In the genomic region with DNA sequence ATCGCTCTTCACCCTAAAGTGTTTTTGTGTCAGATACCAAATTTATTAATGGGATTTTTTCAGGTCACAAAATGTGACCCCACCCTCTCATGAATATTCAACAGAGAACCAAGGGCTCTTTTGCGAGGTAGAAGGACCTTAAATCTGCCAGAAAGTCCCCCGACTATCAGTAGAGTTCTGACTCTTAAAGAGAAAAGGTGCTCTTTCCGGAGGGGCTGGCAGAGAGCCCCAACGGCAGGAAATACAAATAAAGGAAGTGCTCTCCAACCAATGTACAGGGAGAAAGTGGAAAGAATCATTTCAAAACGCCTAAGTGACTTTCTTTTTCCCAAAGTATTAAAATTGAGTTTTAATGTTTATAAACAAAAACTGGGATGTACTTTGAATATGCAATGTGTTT, we compare ENCODE assay signal across 8 cellular contexts.
A peak's percentile ranks its signal among the peaks of the same experiment; 100 is the strongest.
DNase-seq lines count a peak whose midpoint lies in the region; ATAC-seq and TF ChIP-seq lines count a peak whose summit lies in the region.

No MANE protein-coding gene starts in this region.

- H3K9ac ChIP-seq in mesendoderm (ENCODE audit: low read length): peak overlapping the region; percentile 12

- H4K5ac ChIP-seq in mesendoderm (ENCODE audit: low read length): no peak overlapping the region

- no peak overlapping the region for H3K4ac ChIP-seq in mesendoderm (ENCODE audit: low read depth, low read length)

- POLR2A ChIA-PET in AG04450 (lab: Yijun Ruan, JAX): no interaction called here

- no peaks in the 10 kb centered on the region for H3K79me2 ChIP-seq in mesendoderm (ENCODE audit: control insufficient read depth, insufficient read depth, low read length)

- H3K4me2 ChIP-seq in mesendoderm (ENCODE audit: low read length): peak overlapping the region; percentile 21

- no peaks in the 10 kb centered on the region for H3K36me3 ChIP-seq in mesendoderm (ENCODE audit: control insufficient read depth, insufficient read depth, low read length)

- no peak overlapping the region for H2BK120ac ChIP-seq in mesendoderm (ENCODE audit: low read depth, low read length)

- no peak overlapping the region for H2BK5ac ChIP-seq in mesendoderm (ENCODE audit: low read length)

- TF ChIP-seq CTCF in AG04450 (IDR thresholded peaks at IDR 0.05; ENCODE audit: low read depth, low read length) (no peak), GM13976 (IDR thresholded peaks at IDR 0.05; ENCODE audit: borderline replicate concordance, control extremely low read depth, extremely low read depth, insufficient read depth, missing control alignments) (no peak)

- no peaks in the 10 kb centered on the region; the same call in 1 of the 2 replicates for H3K9me3 ChIP-seq in AG04450 (ENCODE audit: control insufficient read depth, insufficient read depth, low read length)

- H3K23ac ChIP-seq in mesendoderm (ENCODE audit: low read length): no peak overlapping the region

- no peaks in the 10 kb centered on the region for H3K36me3 Mint-ChIP-seq in IgD-negative memory B cell
- H3K36me3 Mint-ChIP-seq in activated naive CD4-positive, alpha-beta T cell treated with anti-CD3 and anti-CD28 coated beads for 36 hours (ENCODE audit: low read depth): peaks cover 3% of the 10 kb centered on the region

- intact Hi-C loops in activated naive CD4-positive, alpha-beta T cell treated with anti-CD3 and anti-CD28 coated beads for 36 hours (cut with micrococcal nuclease): loop anchor here (1.0 to 5.0 kb wide), 4 partner anchors 9 to 426 kb away; no protein-coding TSS in a partner anchor

- H3K4me3 ChIP-seq in AG04450 (ENCODE audit: low read depth, low read length) (no peak overlapping the region), mesendoderm (ENCODE audit: low read length) (no peak overlapping the region)

- no peaks in the 10 kb centered on the region for H3K27me3 Mint-ChIP-seq in IgD-negative memory B cell
- H3K27me3 Mint-ChIP-seq in activated naive CD4-positive, alpha-beta T cell treated with anti-CD3 and anti-CD28 coated beads for 36 hours (ENCODE audit: low read depth): no peaks in the 10 kb centered on the region

- H3K56ac ChIP-seq in mesendoderm (ENCODE audit: low read length): no peak overlapping the region

- CTCF ChIA-PET in AG04450 (lab: Charles Lee): no interaction called here
- CTCF ChIA-PET in activated naive CD4-positive, alpha-beta T cell treated with anti-CD3 and anti-CD28 coated beads for 36 hours (lab: Charles Lee): no interaction called here

- H3K4me1 Mint-ChIP-seq in IgD-negative memory B cell: peaks cover 27 to 51% (median 44%) of the 10 kb centered on the region in 3 donors
- H3K4me1 Mint-ChIP-seq in activated naive CD4-positive, alpha-beta T cell treated with anti-CD3 and anti-CD28 coated beads for 36 hours (ENCODE audit: low read depth): peaks cover 56% of the 10 kb centered on the region

- no peaks in the 10 kb centered on the region for H3K27me3 ChIP-seq in AG04450 (ENCODE audit: control insufficient read depth, insufficient read depth, low read length)
- no peaks in the 10 kb centered on the region for H3K27me3 ChIP-seq in mesendoderm (ENCODE audit: insufficient read depth, low read length, poor library complexity)

- H3K27ac Mint-ChIP-seq in IgD-negative memory B cell: peak overlapping the region; percentile 97 to 99 (median 98)
- peak overlapping the region; percentile 97 for H3K27ac Mint-ChIP-seq in activated naive CD4-positive, alpha-beta T cell treated with anti-CD3 and anti-CD28 coated beads for 36 hours

- no peak for DNase-seq in AG04450 (ENCODE audit: low read depth, low spot score)
- peak; percentile 68 for DNase-seq in activated naive CD4-positive, alpha-beta T cell treated with anti-CD3 and anti-CD28 coated beads for 36 hours
- DNase-seq in mesendoderm: peak; percentile 41
- DNase-seq in GM13976 (ENCODE audit: low spot score): no peak

- H3K27ac ChIP-seq in AG04450 (ENCODE audit: low read depth, low read length): peak overlapping the region; percentile 39
- H3K27ac ChIP-seq in mesendoderm (ENCODE audit: low read depth, low read length): no peak overlapping the region

- H2AK5ac ChIP-seq in mesendoderm (ENCODE audit: low read length): no peak overlapping the region

- ATAC-seq in HG03280 (IDR thresholded peaks at IDR 0.05; ENCODE audit: unreplicated experiment) (no peak), HG03457 (IDR thresholded peaks at IDR 0.05; ENCODE audit: unreplicated experiment) (no peak), HG02571 (IDR thresholded peaks at IDR 0.05; ENCODE audit: unreplicated experiment) (no peak)

- in situ Hi-C loops in GM13976 (cut with MboI; ENCODE audit: low sequenced_read_pairs, unreplicated experiment): no loop called here

- no peaks in the 10 kb centered on the region for H3K9me3 Mint-ChIP-seq in IgD-negative memory B cell
- no peaks in the 10 kb centered on the region for H3K9me3 Mint-ChIP-seq in activated naive CD4-positive, alpha-beta T cell treated with anti-CD3 and anti-CD28 coated beads for 36 hours

- no peaks in the 10 kb centered on the region for H3K4me1 ChIP-seq in mesendoderm (ENCODE audit: control insufficient read depth, low read depth, low read length)

- WGBS in mesendoderm (ENCODE audit: extremely low coverage, insufficient coverage, low lambda C conversion rate): no CpG with 5 or more reads among the region's 6 CpGs

- no peak overlapping the region for H3K18ac ChIP-seq in mesendoderm (ENCODE audit: low read length)

- H3K79me1 ChIP-seq in mesendoderm (ENCODE audit: low read length): no peaks in the 10 kb centered on the region

- H2BK15ac ChIP-seq in mesendoderm (replicated peaks; ENCODE audit: low read depth): no peak overlapping the region

- no peak overlapping the region for H4K8ac ChIP-seq in mesendoderm (ENCODE audit: low read depth, low read length)

- H3K4me3 Mint-ChIP-seq in IgD-negative memory B cell: peak overlapping the region in 3 of 4 donors; percentile 92 to 97 (median 96)
- H3K4me3 Mint-ChIP-seq in activated naive CD4-positive, alpha-beta T cell treated with anti-CD3 and anti-CD28 coated beads for 36 hours: peak overlapping the region; percentile 84

Comparison
In these comparisons a context has a peak if more than half of its experiments do, and no peak if none do; other contexts are left out.
1. DNase-seq: peak in activated naive CD4-positive, alpha-beta T cell treated with anti-CD3 and anti-CD28 coated beads for 36 hours (single experiment) and mesendoderm (single experiment); none in AG04450 (single experiment) and GM13976 (single experiment).